ENCODE assay signal across 10 cellular contexts in the genomic region with DNA sequence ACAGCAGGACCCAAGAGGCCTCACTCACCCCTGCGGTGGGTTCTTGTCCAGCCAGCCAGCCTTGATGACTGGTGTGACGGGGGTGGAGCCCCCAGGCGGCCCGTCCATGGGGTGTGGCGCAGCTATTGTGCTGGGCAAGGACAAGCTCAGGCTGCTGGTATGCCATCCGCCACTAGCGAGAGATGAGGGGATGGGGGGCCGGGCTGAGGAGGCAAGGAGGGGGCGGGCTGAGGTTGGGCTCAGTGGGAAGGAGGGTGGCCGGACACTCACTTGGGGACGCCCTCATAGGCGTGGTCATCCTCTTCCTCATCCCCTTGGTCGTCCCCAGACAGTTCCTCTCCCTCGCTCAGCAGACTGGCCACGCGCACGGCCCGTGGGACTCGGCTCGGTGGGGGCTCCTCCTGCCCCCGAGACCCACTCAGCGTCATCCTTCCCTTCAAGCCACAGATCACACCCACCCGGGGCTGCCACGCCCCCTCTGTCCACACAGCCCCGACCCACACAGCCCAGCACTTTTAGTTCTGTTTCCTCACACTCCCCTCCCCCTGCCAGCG. TPM values are rescaled to one million over a fixed set of nuclear protein-coding genes. Genes with fewer than 3 reads are reported as not detected.
DNase-seq lines count a peak whose midpoint lies in the region; ATAC-seq and TF ChIP-seq lines count a peak whose summit lies in the region.
"Had no signal": no experiment of that assay in that cellular context is flagged by ENCODE, and none has a peak within 500 bp of the region (broad histone marks: within the 10 kb centered on the region; RNA-seq: fewer than 3 reads in every experiment).

No MANE protein-coding gene starts in this region.

- H3K36me3 ChIP-seq in SK-N-SH (replicated peaks in 1 of 2; ENCODE audit: control insufficient read depth in 1 of 2, insufficient read depth in 2 of 2, low read length in 1 of 2) (peaks cover 2 to 25% of the 10 kb centered on the region in 2 experiments), gastroesophageal sphincter (peaks cover 0 to 74% of the 10 kb centered on the region in 2 donors), upper lobe of left lung (peaks cover 38 to 72% (median 64%) of the 10 kb centered on the region in 4 donors)

- TF ChIP-seq RAD21 in SK-N-SH (IDR thresholded peaks at IDR 0.05; ENCODE audit: low read length), result no peak

- H3K4me3 Mint-ChIP-seq in nephron, result peak overlapping the region; percentile 3 to 66 (median 16)
- H3K4me3 Mint-ChIP-seq: activated CD4-positive, alpha-beta memory T cell treated with anti-CD3 and anti-CD28 coated beads for 36 hours had no signal

- H3K9me3 ChIP-seq in SK-N-SH, result no peaks in the 10 kb centered on the region
- H3K9me3 ChIP-seq in gastroesophageal sphincter, result no peaks in the 10 kb centered on the region
- no peaks in the 10 kb centered on the region for H3K9me3 ChIP-seq in upper lobe of left lung

- H3K9me3 Mint-ChIP-seq in nephron, result no peaks in the 10 kb centered on the region
- H3K9me3 Mint-ChIP-seq: activated CD4-positive, alpha-beta memory T cell treated with anti-CD3 and anti-CD28 coated beads for 36 hours had no signal

- WGBS in SK-N-SH (ENCODE audit: low lambda C conversion rate), result 89% methylated on average over 21 of the region's 26 CpGs
- 80% methylated on average over 1 of the region's 26 CpGs; no CpG with 5 or more reads in 1 of the 2 donors for WGBS in gastroesophageal sphincter (ENCODE audit: low coverage in 1 of 2), 2 donors
- WGBS in upper lobe of left lung, 2 donors, result 54 to 58% methylated on average over 21 to 26 of the region's 26 CpGs

- H3K27me3 ChIP-seq in SK-N-SH (ENCODE audit: insufficient read depth) (no peaks in the 10 kb centered on the region), gastroesophageal sphincter (no peaks in the 10 kb centered on the region), upper lobe of left lung (no peaks in the 10 kb centered on the region)

- TF ChIP-seq POLR2A in gastroesophageal sphincter (IDR thresholded peaks at IDR 0.05) (no peak), upper lobe of left lung (IDR thresholded peaks at IDR 0.05) (no peak)

- H3K27ac ChIP-seq in SK-N-SH (ENCODE audit: low read depth in 2 of 2, low read length in 1 of 2), result peak overlapping the region in 1 of 2 experiments; percentile 51; a peak in 1 of 4 replicates
- peak overlapping the region in 1 of 4 donors; percentile 53 for H3K27ac ChIP-seq in gastroesophageal sphincter
- peak overlapping the region in 3 of 4 donors; percentile 41 to 72 (median 72) for H3K27ac ChIP-seq in upper lobe of left lung

- TF ChIP-seq CTCF in SK-N-SH (IDR thresholded peaks at IDR 0.05), result no peak
- no peak for TF ChIP-seq CTCF in gastroesophageal sphincter (IDR thresholded peaks at IDR 0.05)
- no peak for TF ChIP-seq CTCF in nephron (IDR thresholded peaks at IDR 0.05; ENCODE audit: unreplicated experiment in 3 of 3)
- no peak for TF ChIP-seq CTCF in upper lobe of left lung (IDR thresholded peaks at IDR 0.05)

- H3K9me2 ChIP-seq in SK-N-SH, result no peaks in the 10 kb centered on the region

- no peak overlapping the region for H3K4me3 ChIP-seq in SK-N-SH (ENCODE audit: low read depth in 2 of 2, low read length in 1 of 2)
- H3K4me3 ChIP-seq in gastroesophageal sphincter, result no peak overlapping the region
- H3K4me3 ChIP-seq in upper lobe of left lung, result peak overlapping the region in 1 of 4 donors; percentile 2

- no peak overlapping the region for H2AFZ ChIP-seq in SK-N-SH (ENCODE audit: low read depth)

- H3K4me1 ChIP-seq in SK-N-SH (ENCODE audit: control insufficient read depth in 1 of 2, insufficient read depth in 2 of 2, low read depth in 1 of 2, low read length in 1 of 2), result peaks cover 0 to 33% of the 10 kb centered on the region in 2 experiments; a peak in 1 of 4 replicates
- peaks cover 0 to 51% (median 3%) of the 10 kb centered on the region in 3 donors for H3K4me1 ChIP-seq in gastroesophageal sphincter
- peaks cover 11 to 31% (median 15%) of the 10 kb centered on the region in 4 donors for H3K4me1 ChIP-seq in upper lobe of left lung

- no peak overlapping the region for H3K9ac ChIP-seq in SK-N-SH

- H3F3A ChIP-seq in SK-N-SH (replicated peaks; ENCODE audit: insufficient read depth), result no peaks in the 10 kb centered on the region

- CTCF ChIA-PET in SK-N-SH (lab: Yijun Ruan, JAX), result interaction anchor here (4.4 kb wide), 1 partner anchor 28 kb away, joined by 17 read pairs; no protein-coding TSS in a partner anchor

- H3K27me3 Mint-ChIP-seq in nephron (ENCODE audit: low read depth), result no peaks in the 10 kb centered on the region
- H3K27me3 Mint-ChIP-seq: activated CD4-positive, alpha-beta memory T cell treated with anti-CD3 and anti-CD28 coated beads for 36 hours had no signal

- POLR2A ChIA-PET in SK-N-SH (lab: Yijun Ruan, JAX), result no interaction called here

- ATAC-seq in SK-N-SH treated with all-trans-retinoic acid at 6 μM for 48 hours (no peak), gastroesophageal sphincter (peak; percentile 73), upper lobe of left lung (ENCODE audit: low FRiP score in 2 of 2) (peak; percentile 61 to 85), HG03342 (IDR thresholded peaks at IDR 0.05; ENCODE audit: unreplicated experiment) (no peak)

- H3K36me3 Mint-ChIP-seq in nephron (ENCODE audit: low read depth), result peaks cover 48% of the 10 kb centered on the region

- peak overlapping the region; percentile 44 to 75 (median 71) for H3K27ac Mint-ChIP-seq in nephron
- H3K27ac Mint-ChIP-seq: activated CD4-positive, alpha-beta memory T cell treated with anti-CD3 and anti-CD28 coated beads for 36 hours had no signal

- H3K4me1 Mint-ChIP-seq in nephron, result peaks cover 31% of the 10 kb centered on the region

- H3K79me2 ChIP-seq in SK-N-SH (ENCODE audit: insufficient read depth), result peaks cover 5% of the 10 kb centered on the region; the same call in 1 of the 2 replicates

- H3K4me2 ChIP-seq in SK-N-SH, result no peak overlapping the region

- peak; percentile 52 for DNase-seq in SK-N-SH
- peak; percentile 65 to 93 for DNase-seq in upper lobe of left lung
- no peak for DNase-seq in NCI-H526 treated with DMSO at 0.1 percent for 48 hours (lab: John Stamatoyannopoulos, UW)
- no peak for DNase-seq in DMS53 (lab: John Stamatoyannopoulos, UW)
- DNase-seq: activated CD4-positive, alpha-beta memory T cell treated with anti-CD3 and anti-CD28 coated beads for 36 hours; glutamatergic neuron had no signal

- peaks cover 16% of the 10 kb centered on the region for H4K20me1 ChIP-seq in SK-N-SH (ENCODE audit: insufficient read depth)

- no peak for TF ChIP-seq EP300 in SK-N-SH (IDR thresholded peaks at IDR 0.05; ENCODE audit: borderline replicate concordance in 1 of 2, low read depth in 1 of 2, low read length in 1 of 2)
- TF ChIP-seq EP300 in gastroesophageal sphincter (IDR thresholded peaks at IDR 0.05), result no peak
- no peak for TF ChIP-seq EP300 in upper lobe of left lung (IDR thresholded peaks at IDR 0.05)

TF ChIP-seq in SK-N-SH, 30 proteins besides CTCF, POLR2A, EP300 and RAD21 (continues in another document):
- TF ChIP-seq NRF1 (IDR thresholded peaks at IDR 0.05; ENCODE audit: low read depth, low read length), result no peak
- no peak for TF ChIP-seq CHD2 (IDR thresholded peaks at IDR 0.05; ENCODE audit: low read length, partially characterized antibody)
- no peak for TF ChIP-seq RXRA (IDR thresholded peaks at IDR 0.05; ENCODE audit: borderline replicate concordance, low read depth)
- no peak for TF ChIP-seq JUND (IDR thresholded peaks at IDR 0.05)
- TF ChIP-seq GABPA (IDR thresholded peaks at IDR 0.05; ENCODE audit: low read depth), result no peak
- TF ChIP-seq, protein P1, sequence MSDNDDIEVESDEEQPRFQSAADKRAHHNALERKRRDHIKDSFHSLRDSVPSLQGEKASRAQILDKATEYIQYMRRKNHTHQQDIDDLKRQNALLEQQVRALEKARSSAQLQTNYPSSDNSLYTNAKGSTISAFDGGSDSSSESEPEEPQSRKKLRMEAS (IDR thresholded peaks at IDR 0.05; ENCODE audit: low read depth), result no peak
- no peak for TF ChIP-seq MEF2A (IDR thresholded peaks at IDR 0.05; ENCODE audit: borderline replicate concordance, low read depth)
- no peak for TF ChIP-seq SMC3 (IDR thresholded peaks at IDR 0.05; ENCODE audit: low read depth, low read length)
- no peak for TF ChIP-seq TEAD4 (IDR thresholded peaks at IDR 0.05; ENCODE audit: borderline replicate concordance, insufficient read depth)

TF ChIP-seq in SK-N-SH treated with all-trans-retinoic acid at 6 μM for 48 hours, 23 proteins besides CTCF, POLR2A, EP300 and RAD21 (continues in another document):
- TF ChIP-seq, protein P2, sequence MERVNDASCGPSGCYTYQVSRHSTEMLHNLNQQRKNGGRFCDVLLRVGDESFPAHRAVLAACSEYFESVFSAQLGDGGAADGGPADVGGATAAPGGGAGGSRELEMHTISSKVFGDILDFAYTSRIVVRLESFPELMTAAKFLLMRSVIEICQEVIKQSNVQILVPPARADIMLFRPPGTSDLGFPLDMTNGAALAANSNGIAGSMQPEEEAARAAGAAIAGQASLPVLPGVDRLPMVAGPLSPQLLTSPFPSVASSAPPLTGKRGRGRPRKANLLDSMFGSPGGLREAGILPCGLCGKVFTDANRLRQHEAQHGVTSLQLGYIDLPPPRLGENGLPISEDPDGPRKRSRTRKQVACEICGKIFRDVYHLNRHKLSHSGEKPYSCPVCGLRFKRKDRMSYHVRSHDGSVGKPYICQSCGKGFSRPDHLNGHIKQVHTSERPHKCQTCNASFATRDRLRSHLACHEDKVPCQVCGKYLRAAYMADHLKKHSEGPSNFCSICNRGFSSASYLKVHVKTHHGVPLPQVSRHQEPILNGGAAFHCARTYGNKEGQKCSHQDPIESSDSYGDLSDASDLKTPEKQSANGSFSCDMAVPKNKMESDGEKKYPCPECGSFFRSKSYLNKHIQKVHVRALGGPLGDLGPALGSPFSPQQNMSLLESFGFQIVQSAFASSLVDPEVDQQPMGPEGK (CRISPR knock-in tag; IDR thresholded peaks at IDR 0.05; ENCODE audit: borderline replicate concordance), result no peak
- TF ChIP-seq GLIS3 (CRISPR knock-in tag; IDR thresholded peaks at IDR 0.05) (no peak), ZNF70 (CRISPR knock-in tag; IDR thresholded peaks at IDR 0.05) (no peak), SNAI2 (CRISPR knock-in tag; IDR thresholded peaks at IDR 0.05) (no peak)

RNA-seq across cellular contexts. Expression of gene PDE2A, which starts 38.0 kb away (rescaled TPM):
- polyA plus RNA-seq in SK-N-SH (2012; rRNA removed), result 0.32 and 0.43 TPM in 2 replicates
- polyA plus RNA-seq in SK-N-SH (2012; cell fraction: cytosol; rRNA removed), result 0.15 and 0.60 TPM in 2 replicates
- 0.85 and 1.0 TPM in 2 replicates for polyA plus RNA-seq in SK-N-SH (2012; cell fraction: nucleus; rRNA removed)
- total RNA-seq in gastroesophageal sphincter (10 to 100 TPM; 31.6 to 54.2 (median 35.4) TPM), upper lobe of left lung (10 to 100 TPM in 4 of 6 donors, 1 to 10 TPM in 2; 4.7 to 46.1 (median 16.7) TPM)

RNA-seq across cellular contexts. Expression of gene ARAP1, which starts 40.0 kb away (rescaled TPM):
- polyA plus RNA-seq in SK-N-SH (2012; rRNA removed), result 43.4 and 56.6 TPM in 2 replicates
- 21.6 and 37.3 TPM in 2 replicates for polyA plus RNA-seq in SK-N-SH (2012; cell fraction: cytosol; rRNA removed)
- 118 and 136 TPM in 2 replicates for polyA plus RNA-seq in SK-N-SH (2012; cell fraction: nucleus; rRNA removed)
- total RNA-seq in gastroesophageal sphincter (100 to 1,000 TPM in 2 of 4 donors, 10 to 100 TPM in 2; 72.4 to 125 (median 95.1) TPM), upper lobe of left lung (1,000 to 10,000 TPM in 1 of 6 donors, 100 to 1,000 TPM in 5; 217 to 1,154 (median 269) TPM)

Comparison
In these comparisons a context has a peak if more than half of its experiments do, and no peak if none do; other contexts are left out.
1. DNase-seq: peak in SK-N-SH (single experiment) and upper lobe of left lung (2 of 2); none in NCI-H526 treated with DMSO at 0.1 percent for 48 hours (single experiment) and DMS53 (single experiment).
2. ATAC-seq: peak in gastroesophageal sphincter (single experiment) and upper lobe of left lung (2 of 2); none in SK-N-SH treated with all-trans-retinoic acid at 6 μM for 48 hours (single experiment) and HG03342 (single experiment).